ENCODE assay signal across 1 cellular context in genomic region chr16:57020651-57021050, GRCh38.
TF ChIP-seq lines count a peak whose summit lies in the region.

No MANE protein-coding gene starts in this region.

TF ChIP-seq in H1, 55 proteins besides CTCF, POLR2A, EP300 and RAD21:
- no peak for TF ChIP-seq BRCA1 (IDR thresholded peaks at IDR 0.05; ENCODE audit: low read depth, low read length)
- TF ChIP-seq TBP (IDR thresholded peaks at IDR 0.05; ENCODE audit: low read depth, low read length): no peak
